Comparison of ENCODE assay signal across 12 cellular contexts in genomic region chr1:203126866-203127671, GRCh38. TPM values are rescaled to one million over a fixed set of nuclear protein-coding genes. Genes with fewer than 3 reads are reported as not detected.
DNase-seq lines count a peak whose midpoint lies in the region; ATAC-seq and TF ChIP-seq lines count a peak whose summit lies in the region.
"Had no signal": no experiment of that assay in that cellular context is flagged by ENCODE, and none has a peak within 500 bp of the region (broad histone marks: within the 10 kb centered on the region; RNA-seq: fewer than 3 reads in every experiment).

No MANE protein-coding gene starts in this region.

- H3K4me3 ChIP-seq in ascending aorta, result peak overlapping the region; percentile 52 to 64
- peak overlapping the region in 3 of 4 donors; percentile 28 to 46 (median 30) for H3K4me3 ChIP-seq in tibial nerve
- H3K4me3 ChIP-seq: lung had no signal

- peak; percentile 9 for DNase-seq in activated effector memory CD4-positive, alpha-beta T cell treated with anti-CD3 and anti-CD28 coated beads, Interleukin-2, amount 50 U/mL, for 16 hours
- DNase-seq in activated effector memory CD4-positive, alpha-beta T cell treated with Interleukin-2 at 50 U/mL for 16 hours, result no peak
- DNase-seq in ascending aorta (ENCODE audit: low spot score in 2 of 2), result no peak
- no peak for DNase-seq in memory B cell (ENCODE audit: low spot score in 2 of 2)
- DNase-seq in tibial nerve (ENCODE audit: low spot score in 2 of 2), result no peak
- no peak for DNase-seq in amygdala (lab: John Stamatoyannopoulos, UW)
- DNase-seq: NCI-H774; stimulated activated naive CD8-positive, alpha-beta T cell treated with anti-CD3 and anti-CD28 coated beads, Interleukin-15, amount 100 ng/mL, for 72 hours had no signal

- ATAC-seq in memory B cell (ENCODE audit: low read depth) (no peak), GM21360 (IDR thresholded peaks at IDR 0.05; ENCODE audit: unreplicated experiment) (no peak), HG02840 (IDR thresholded peaks at IDR 0.05; ENCODE audit: low FRiP score, unreplicated experiment) (no peak)

- no peaks in the 10 kb centered on the region for H3K27me3 ChIP-seq in ascending aorta
- H3K27me3 ChIP-seq in tibial nerve, result peaks cover 0 to 33% of the 10 kb centered on the region in 2 donors

- H3K9me3 Mint-ChIP-seq in memory B cell, result no peaks in the 10 kb centered on the region
- H3K9me3 Mint-ChIP-seq: activated naive CD4-positive, alpha-beta T cell treated with anti-CD3 and anti-CD28 coated beads, Interleukin-2, amount 50 U/mL, for 72 hours; stimulated activated naive CD8-positive, alpha-beta T cell treated with anti-CD3 and anti-CD28 coated beads, Interleukin-15, amount 100 ng/mL, for 72 hours had no signal

- no peak for TF ChIP-seq CTCF in ascending aorta (IDR thresholded peaks at IDR 0.05)
- TF ChIP-seq CTCF in tibial nerve (IDR thresholded peaks at IDR 0.05), result no peak

- intact Hi-C loops in ascending aorta (cut with DNase I), result loop anchor here (5.0 kb wide), 1 partner anchor 85 kb away; no protein-coding TSS in a partner anchor

- TF ChIP-seq POLR2A in tibial nerve (IDR thresholded peaks at IDR 0.05), result no peak

- H3K4me1 ChIP-seq in ascending aorta (peaks cover 0 to 15% of the 10 kb centered on the region in 2 donors), tibial nerve (peaks cover 0 to 46% (median 13%) of the 10 kb centered on the region in 4 donors)

- WGBS in tibial nerve, 2 donors, result 27 to 29% methylated on average over 11 to 12 of the region's 12 CpGs

- peaks cover 24% of the 10 kb centered on the region for H3K27me3 Mint-ChIP-seq in memory B cell

- peak overlapping the region; percentile 0 for H3K4me3 Mint-ChIP-seq in memory B cell

- no peaks in the 10 kb centered on the region for H3K9me3 ChIP-seq in ascending aorta
- no peaks in the 10 kb centered on the region for H3K9me3 ChIP-seq in tibial nerve

- peaks cover 10% of the 10 kb centered on the region for H3K4me1 Mint-ChIP-seq in memory B cell

- no peak for TF ChIP-seq EP300 in tibial nerve (IDR thresholded peaks at IDR 0.05)

- no peaks in the 10 kb centered on the region for H3K36me3 ChIP-seq in ascending aorta
- no peaks in the 10 kb centered on the region for H3K36me3 ChIP-seq in tibial nerve

- no peak overlapping the region for H3K27ac Mint-ChIP-seq in memory B cell
- H3K27ac Mint-ChIP-seq: activated naive CD4-positive, alpha-beta T cell treated with anti-CD3 and anti-CD28 coated beads, Interleukin-2, amount 50 U/mL, for 72 hours had no signal

- H3K27ac ChIP-seq in ascending aorta (no peak overlapping the region), tibial nerve (no peak overlapping the region)

- H3K36me3 Mint-ChIP-seq in memory B cell, result no peaks in the 10 kb centered on the region
- H3K36me3 Mint-ChIP-seq: activated naive CD4-positive, alpha-beta T cell treated with anti-CD3 and anti-CD28 coated beads, Interleukin-2, amount 50 U/mL, for 72 hours had no signal

RNA-seq across cellular contexts. Expression of gene ADORA1, which starts 0.5 kb away (rescaled TPM):
- total RNA-seq in ascending aorta (2.0 TPM), tibial nerve (1 to 10 TPM in 2 of 4 donors, under 1 TPM in 2; 0.30 to 2.2 (median 0.96) TPM)
- total RNA-seq: activated naive CD4-positive, alpha-beta T cell treated with anti-CD3 and anti-CD28 coated beads, Interleukin-2, amount 50 U/mL, for 72 hours had no signal

RNA-seq across cellular contexts. Expression of gene MYOG, which starts 41.3 kb away (rescaled TPM):
- total RNA-seq in ascending aorta (not detected), tibial nerve (not detected)
- total RNA-seq: activated naive CD4-positive, alpha-beta T cell treated with anti-CD3 and anti-CD28 coated beads, Interleukin-2, amount 50 U/mL, for 72 hours; lung had no signal

RNA-seq across cellular contexts. Expression of gene MYBPH, which starts 48.6 kb away (rescaled TPM):
- total RNA-seq in ascending aorta (not detected), tibial nerve (not detected)
- total RNA-seq: activated naive CD4-positive, alpha-beta T cell treated with anti-CD3 and anti-CD28 coated beads, Interleukin-2, amount 50 U/mL, for 72 hours; lung had no signal

RNA-seq across cellular contexts. Expression of gene CHI3L1, which starts 59.4 kb away (rescaled TPM):
- total RNA-seq in ascending aorta, result 73.8 TPM
- 100 to 1,000 TPM in 1 of 4 donors, 10 to 100 TPM in 1, 1 to 10 TPM in 1, not detected in 1; 5.0 to 150 (median 18.8) TPM for total RNA-seq in tibial nerve
